10 cellular contexts compared by ENCODE assay signal in genomic region chr3:173066044-173066679, GRCh38.
DNase-seq lines count a peak whose midpoint lies in the region; ATAC-seq and TF ChIP-seq lines count a peak whose summit lies in the region.
"Had no signal": no experiment of that assay in that cellular context is flagged by ENCODE, and none has a peak within 500 bp of the region (broad histone marks: within the 10 kb centered on the region; RNA-seq: fewer than 3 reads in every experiment).

No MANE protein-coding gene starts in this region.

- no peak overlapping the region for H2BK5ac ChIP-seq in mesenchymal stem cell (ENCODE audit: low read depth, low read length, poor library complexity, severe bottlenecking)

- no peak overlapping the region for H3K9ac ChIP-seq in mesenchymal stem cell (ENCODE audit: low read length)

- peak overlapping the region in 1 of 2 experiments; percentile 72 for H3K23ac ChIP-seq in mesenchymal stem cell (ENCODE audit: low read length in 2 of 2)

- no peaks in the 10 kb centered on the region for H3K36me3 ChIP-seq in mesenchymal stem cell (ENCODE audit: control insufficient read depth in 1 of 2, insufficient read depth in 2 of 2, low read depth in 1 of 2, low read length in 2 of 2)
- no peaks in the 10 kb centered on the region for H3K36me3 ChIP-seq in psoas muscle (ENCODE audit: insufficient read depth in 1 of 2, low read depth in 1 of 2)

- no peak for TF ChIP-seq CTCF in psoas muscle (IDR thresholded peaks at IDR 0.05)

- peak overlapping the region; percentile 56 for H2AFZ ChIP-seq in mesenchymal stem cell (ENCODE audit: low read depth, low read length)

- ATAC-seq in psoas muscle = no peak
- no peak for ATAC-seq in HG02678 (IDR thresholded peaks at IDR 0.05; ENCODE audit: unreplicated experiment)
- no peak for ATAC-seq in stimulated activated naive CD8-positive, alpha-beta T cell treated with anti-CD3 and anti-CD28 coated beads, Interleukin-15, Interleukin-2, amounts not matched to agents 100 U/mL and 50 U/mL, for 24 hours

- H3K79me1 ChIP-seq in mesenchymal stem cell (replicated peaks; ENCODE audit: low read length, poor library complexity, severe bottlenecking) = no peaks in the 10 kb centered on the region

- H3K27ac ChIP-seq in mesenchymal stem cell (ENCODE audit: low read length, poor library complexity, severe bottlenecking) (no peak overlapping the region), psoas muscle (no peak overlapping the region)

- H3K4me3 ChIP-seq in mesenchymal stem cell (ENCODE audit: insufficient read depth in 1 of 2, low read depth in 1 of 2, low read length in 2 of 2) = no peak overlapping the region
- no peak overlapping the region for H3K4me3 ChIP-seq in psoas muscle

- no peak overlapping the region for H3K4ac ChIP-seq in mesenchymal stem cell (ENCODE audit: low read depth in 1 of 2, low read length in 2 of 2)

- DNase-seq in ELR (ENCODE audit: low read depth) = peak; percentile 38
- peak; percentile 19 for DNase-seq in MV-4-11 (lab: John Stamatoyannopoulos, UW)
- peak; percentile 92 for DNase-seq in astrocyte of the hippocampus (ENCODE audit: low read depth, low spot score)
- peak; percentile 76 for DNase-seq in mesenchymal stem cell
- DNase-seq in psoas muscle = no peak
- DNase-seq in activated CD8-positive, alpha-beta memory T cell treated with anti-CD3 and anti-CD28 coated beads for 24 hours = no peak
- no peak for DNase-seq in stimulated activated naive CD8-positive, alpha-beta T cell treated with anti-CD3 and anti-CD28 coated beads, Interleukin-15, Interleukin-2, amounts not matched to agents 100 U/mL and 50 U/mL, for 24 hours
- DNase-seq: cerebellar nuclear complex, NCI-H1048 had no signal

- H3K27me3 ChIP-seq in mesenchymal stem cell (ENCODE audit: control insufficient read depth in 1 of 2, insufficient read depth in 1 of 2, low read length in 2 of 2) (no peaks in the 10 kb centered on the region), psoas muscle (ENCODE audit: insufficient read depth in 3 of 3, low read length in 2 of 3) (no peaks in the 10 kb centered on the region)

- H3K4me2 ChIP-seq in mesenchymal stem cell (ENCODE audit: low read length, poor library complexity, severe bottlenecking) = no peak overlapping the region

- H4K91ac ChIP-seq in mesenchymal stem cell (ENCODE audit: low read length) = no peak overlapping the region

- no peak overlapping the region for H4K8ac ChIP-seq in mesenchymal stem cell (ENCODE audit: low read length)

- H2BK12ac ChIP-seq in mesenchymal stem cell (ENCODE audit: low read length in 2 of 2) = peak overlapping the region in 1 of 2 experiments; percentile 3

- intact Hi-C loops in psoas muscle (cut with DNase I) = no loop called here

- no peak overlapping the region for H2BK15ac ChIP-seq in mesenchymal stem cell (ENCODE audit: low read depth, poor library complexity, severe bottlenecking)

- H2AK5ac ChIP-seq in mesenchymal stem cell (ENCODE audit: low read length, severe bottlenecking) = no peak overlapping the region

- no peak overlapping the region for H3K14ac ChIP-seq in mesenchymal stem cell (ENCODE audit: low read length in 2 of 2)

- H3K9me3 ChIP-seq in mesenchymal stem cell (ENCODE audit: control insufficient read depth, low read length) = no peaks in the 10 kb centered on the region
- peaks cover 4% of the 10 kb centered on the region for H3K9me3 ChIP-seq in psoas muscle

- 42% methylated on average over 3 of the region's 3 CpGs for WGBS in mesenchymal stem cell
- 16 to 34% (median 19%) methylated on average over 3 of the region's 3 CpGs for WGBS in psoas muscle, 3 donors

- no peak overlapping the region for H2BK120ac ChIP-seq in mesenchymal stem cell (ENCODE audit: low read depth, low read length)

- H3K18ac ChIP-seq in mesenchymal stem cell (ENCODE audit: low read depth in 1 of 2, low read length in 2 of 2) = no peak overlapping the region

- H3K4me1 ChIP-seq in mesenchymal stem cell (ENCODE audit: control insufficient read depth, insufficient read depth, low read depth, low read length) (peaks cover 9% of the 10 kb centered on the region), psoas muscle (no peaks in the 10 kb centered on the region)

Comparison
In these comparisons a context has a peak if more than half of its experiments do, and no peak if none do; other contexts are left out.
1. DNase-seq: peak in ELR (single experiment), MV-4-11 (single experiment), astrocyte of the hippocampus (single experiment) and mesenchymal stem cell (single experiment); none in psoas muscle (0 of 2), activated CD8-positive, alpha-beta memory T cell treated with anti-CD3 and anti-CD28 coated beads for 24 hours (single experiment) and stimulated activated naive CD8-positive, alpha-beta T cell treated with anti-CD3 and anti-CD28 coated beads, Interleukin-15, Interleukin-2, amounts not matched to agents 100 U/mL and 50 U/mL, for 24 hours (single experiment).